Comparison of ENCODE assay signal across 26 cellular contexts in genomic region chr12:132014915-132015280, GRCh38.
DNase-seq lines count a peak whose midpoint lies in the region; ATAC-seq, FAIRE-seq and TF ChIP-seq lines count a peak whose summit lies in the region.
"Had no signal": no experiment of that assay in that cellular context is flagged by ENCODE, and none has a peak within 500 bp of the region (broad histone marks: within the 10 kb centered on the region; RNA-seq: fewer than 3 reads in every experiment).

No MANE protein-coding gene starts in this region.

- in situ Hi-C loops in GM12878 (cut with MboI) = no loop called here

- H3K9me3 ChIP-seq in GM12878 (replicated peaks; ENCODE audit: control insufficient read depth, insufficient read depth, low read length) (no peaks in the 10 kb centered on the region), osteoblast (ENCODE audit: low read depth, low read length) (no peaks in the 10 kb centered on the region)
- H3K9me3 ChIP-seq: neutrophil, sigmoid colon, testis, vagina had no signal

- H3K27ac ChIP-seq in GM12878 (ENCODE audit: control insufficient read depth, insufficient read depth) (no peak overlapping the region), osteoblast (ENCODE audit: low read depth, low read length) (no peak overlapping the region)
- H3K27ac ChIP-seq: neutrophil, RWPE1, sigmoid colon, testis, vagina had no signal

- no peak for TF ChIP-seq POLR2A in GM12878 (IDR thresholded peaks at IDR 0.05; ENCODE audit: low read depth, low read length)

- peaks cover 20 to 29% of the 10 kb centered on the region in 2 experiments for H3K36me3 ChIP-seq in GM12878 (ENCODE audit: control insufficient read depth in 2 of 2, insufficient read depth in 2 of 2, low read length in 1 of 2)
- peaks cover 88% of the 10 kb centered on the region for H3K36me3 ChIP-seq in osteoblast (ENCODE audit: insufficient read depth, low read length)

- POLR2A ChIA-PET in GM12878 (lab: Charles Lee) = no interaction called here

- H2AFZ ChIP-seq in GM12878 (ENCODE audit: control insufficient read depth, low read depth, low read length) (no peak overlapping the region), osteoblast (ENCODE audit: low read length) (no peak overlapping the region)

- H3K4me2 ChIP-seq in GM12878 (ENCODE audit: control insufficient read depth, insufficient read depth) (no peak overlapping the region), osteoblast (ENCODE audit: insufficient read depth, low read length) (no peak overlapping the region)

- no TSS peak for BruUV-seq in GM12878 (replicated peaks; lab: Mats Ljungman, UMichigan)

- peak; percentile 46 for DNase-seq in activated effector memory CD4-positive, alpha-beta T cell treated with anti-CD3 and anti-CD28 coated beads, Interleukin-2, amount 50 U/mL, for 16 hours
- no peak for DNase-seq in activated effector memory CD4-positive, alpha-beta T cell treated with Interleukin-2 at 50 U/mL for 16 hours
- DNase-seq in LNCaP clone FGC (ENCODE audit: low read depth) (no peak), GM12878 (ENCODE audit: low read depth, low spot score) (no peak), sciatic nerve (ENCODE audit: low spot score) (peak; percentile 48), osteoblast (ENCODE audit: insufficient read length, low spot score, missing footprints) (no peak), left ventricle myocardium superior (no peak), SW 1271 (lab: John Stamatoyannopoulos, UW) (no peak)
- DNase-seq: activated CD4-positive, alpha-beta T cell treated with anti-CD3 and anti-CD28 coated beads for 48 hours; activated naive CD4-positive, alpha-beta T cell treated with anti-CD3 and anti-CD28 coated beads, Interleukin-2, amount 50 U/mL, for 16 hours; activated T-cell treated with anti-CD3 and anti-CD28 coated beads, Interleukin-2, amount 50 U/mL, for 48 hours; anterior cingulate cortex; CD8-positive, alpha-beta T cell; hypothalamus; immature natural killer cell; left colon; NCI-H1105 treated with DMSO at 0.1 percent for 48 hours; NCI-H2029; NCI-H226; sigmoid colon; stimulated activated naive B cell treated with anti-CD40 and anti-IgM and Interleukin-4, amounts not matched to agents 10 μg/mL and 1 μg/mL and 100 μg/mL, for 72 hours; testis had no signal

- intact Hi-C loops in GM12878 (cut with micrococcal nuclease; ENCODE audit: unreplicated experiment) (no loop called here), sciatic nerve (cut with DNase I) (no loop called here), left ventricle myocardium superior (cut with micrococcal nuclease) (no loop called here)

- H4K20me1 ChIP-seq in GM12878 (ENCODE audit: control insufficient read depth, insufficient read depth) = no peaks in the 10 kb centered on the region
- peaks cover 4% of the 10 kb centered on the region for H4K20me1 ChIP-seq in osteoblast (ENCODE audit: insufficient read depth, low read length)

- CTCF ChIA-PET in GM12878 (lab: Yijun Ruan, JAX) = interaction anchor here (1.2 kb wide), 1 partner anchor 17 kb away, joined by 3 read pairs; no protein-coding TSS in a partner anchor

- TF ChIP-seq CTCF in LNCaP clone FGC (IDR thresholded peaks at IDR 0.05; ENCODE audit: control insufficient read depth, extremely low read depth, insufficient read depth) (0 out of 2 replicates have a peak, but pooled peaks have one; percentile 3), GM12878 (IDR thresholded peaks at IDR 0.05 in 2 of 3, conservative IDR thresholded peaks at IDR 0.05 in 1 of 3; ENCODE audit: control insufficient read depth in 2 of 3, extremely low read depth in 1 of 3, insufficient read depth in 1 of 3, low read depth in 3 of 3, low read length in 3 of 3) (peak in 2 of 3 experiments; percentile 2 to 7; a peak in 1 of 6 replicates), osteoblast (IDR thresholded peaks at IDR 0.05; ENCODE audit: extremely low read depth, low read depth, low read length) (no peak)

- TF ChIP-seq RAD21 in GM12878 (IDR thresholded peaks at IDR 0.05; ENCODE audit: insufficient read depth, low read depth, low read length) = no peak

- H3K27me3 ChIP-seq in GM12878 (replicated peaks in 1 of 2; ENCODE audit: control insufficient read depth in 2 of 2, insufficient read depth in 2 of 2, low read length in 1 of 2) = no peaks in the 10 kb centered on the region
- H3K27me3 ChIP-seq in osteoblast (ENCODE audit: insufficient read depth, low read length) = no peaks in the 10 kb centered on the region
- H3K27me3 ChIP-seq: neutrophil, sigmoid colon, testis, vagina had no signal

- RAD21 ChIA-PET in GM12878 (lab: Charles Lee; ENCODE audit: unreplicated experiment) = no interaction called here

- FAIRE-seq in GM12878 (lab: Jason Lieb, UNC) = no peak
- FAIRE-seq: A204.1 had no signal

- SMC1A ChIA-PET in GM12878 (lab: Charles Lee; ENCODE audit: uncharacterized antibody, unreplicated experiment) = no interaction called here

- H3K79me2 ChIP-seq in GM12878 (ENCODE audit: control insufficient read depth, insufficient read depth, low read length) (no peaks in the 10 kb centered on the region), osteoblast (ENCODE audit: insufficient read depth, low read length) (no peaks in the 10 kb centered on the region)

- ATAC-seq in GM12878 (no peak), sciatic nerve (no peak), left ventricle myocardium superior (no peak)
- ATAC-seq: CD8-positive, alpha-beta T cell; left colon; stimulated activated naive B cell treated with anti-CD40 and anti-IgM and Interleukin-4, amounts not matched to agents 10 μg/mL and 1 μg/mL and 100 μg/mL, for 72 hours had no signal

- WGBS in GM12878 (ENCODE audit: insufficient coverage, insufficient replicate concordance, low lambda C conversion rate, missing lambda C conversion rate) = 76% methylated on average over 7 of the region's 7 CpGs

- no peak for TF ChIP-seq EP300 in GM12878 (IDR thresholded peaks at IDR 0.05; ENCODE audit: borderline replicate concordance in 1 of 2, control insufficient read depth in 1 of 2, low read depth in 2 of 2, low read length in 2 of 2)

- no peak overlapping the region for H3K9ac ChIP-seq in GM12878 (ENCODE audit: control insufficient read depth, insufficient read depth, low read length)

- H3K4me1 ChIP-seq in GM12878 (ENCODE audit: control insufficient read depth, insufficient read depth, low read length) (no peaks in the 10 kb centered on the region), osteoblast (ENCODE audit: insufficient read depth, low read length) (no peaks in the 10 kb centered on the region)
- H3K4me1 ChIP-seq: sigmoid colon, testis, vagina had no signal

- H3K4me3 ChIP-seq in LNCaP clone FGC (ENCODE audit: low read depth, low read length) = no peak overlapping the region
- no peak overlapping the region for H3K4me3 ChIP-seq in GM12878
- no peak overlapping the region for H3K4me3 ChIP-seq in osteoblast (ENCODE audit: insufficient read depth, low read length)
- H3K4me3 ChIP-seq: sigmoid colon, testis, vagina had no signal

TF ChIP-seq in GM12878, 131 proteins besides CTCF, POLR2A, EP300 and RAD21 (continues in another document):
- TF ChIP-seq USF2 (IDR thresholded peaks at IDR 0.05; ENCODE audit: borderline replicate concordance, low read depth, low read length) = no peak
- TF ChIP-seq ZNF24 (IDR thresholded peaks at IDR 0.05) = no peak
- no peak for TF ChIP-seq SIN3A (IDR thresholded peaks at IDR 0.05; ENCODE audit: low read depth, low read length)
- no peak for TF ChIP-seq RUNX3 (IDR thresholded peaks at IDR 0.05; ENCODE audit: low read length)
- TF ChIP-seq E2F8 (IDR thresholded peaks at IDR 0.05; ENCODE audit: low read depth, partially characterized antibody) = no peak
- no peak for TF ChIP-seq HDGF (IDR thresholded peaks at IDR 0.05)
- no peak for TF ChIP-seq ZZZ3 (IDR thresholded peaks at IDR 0.05; ENCODE audit: control insufficient read depth, insufficient read length, low read depth)
- no peak for TF ChIP-seq LARP7 (IDR thresholded peaks at IDR 0.05)

Comparison
In these comparisons a context has a peak if more than half of its experiments do, and no peak if none do; other contexts are left out.
1. DNase-seq: peak in activated effector memory CD4-positive, alpha-beta T cell treated with anti-CD3 and anti-CD28 coated beads, Interleukin-2, amount 50 U/mL, for 16 hours (single experiment) and sciatic nerve (single experiment); none in activated effector memory CD4-positive, alpha-beta T cell treated with Interleukin-2 at 50 U/mL for 16 hours (single experiment), LNCaP clone FGC (single experiment), GM12878 (single experiment), osteoblast (single experiment), left ventricle myocardium superior (single experiment) and SW 1271 (0 of 2).